10 cellular contexts compared by ENCODE assay signal in genomic region chr3:53846851-53847155, GRCh38. TPM values are rescaled to one million over a fixed set of nuclear protein-coding genes. Genes with fewer than 3 reads are reported as not detected.
DNase-seq lines count a peak whose midpoint lies in the region; ATAC-seq, FAIRE-seq and TF ChIP-seq lines count a peak whose summit lies in the region.
"Had no signal": no experiment of that assay in that cellular context is flagged by ENCODE, and none has a peak within 500 bp of the region (broad histone marks: within the 10 kb centered on the region; RNA-seq: fewer than 3 reads in every experiment).

No MANE protein-coding gene starts in this region.

- ATAC-seq in GM12878 (no peak), GM21526 (IDR thresholded peaks at IDR 0.05; ENCODE audit: low FRiP score, unreplicated experiment) (no peak)

- H3K9me3 ChIP-seq in GM12878 (replicated peaks; ENCODE audit: control insufficient read depth, insufficient read depth, low read length), result no peaks in the 10 kb centered on the region
- no peaks in the 10 kb centered on the region for H3K9me3 ChIP-seq in mesodermal cell (ENCODE audit: control insufficient read depth, low read length)
- no peaks in the 10 kb centered on the region for H3K9me3 ChIP-seq in tibial nerve
- H3K9me3 ChIP-seq: SJSA1 had no signal

- H3K27me3 Mint-ChIP-seq in activated naive CD4-positive, alpha-beta T cell treated with anti-CD3 and anti-CD28 coated beads for 36 hours (ENCODE audit: low read depth), result peaks cover 41% of the 10 kb centered on the region

- peaks cover 18% of the 10 kb centered on the region for H3K79me2 ChIP-seq in GM12878 (ENCODE audit: control insufficient read depth, insufficient read depth, low read length)

- H3K36me3 Mint-ChIP-seq in activated naive CD4-positive, alpha-beta T cell treated with anti-CD3 and anti-CD28 coated beads for 36 hours (ENCODE audit: low read depth), result no peaks in the 10 kb centered on the region

- no peak for FAIRE-seq in GM12878 (lab: Jason Lieb, UNC)

- H3K36me3 ChIP-seq in GM12878 (ENCODE audit: control insufficient read depth in 2 of 2, insufficient read depth in 2 of 2, low read length in 1 of 2) (no peaks in the 10 kb centered on the region), mesodermal cell (ENCODE audit: control insufficient read depth, insufficient read depth, low read length) (no peaks in the 10 kb centered on the region), tibial nerve (no peaks in the 10 kb centered on the region)
- H3K36me3 ChIP-seq: brain microvascular endothelial cell, SJSA1 had no signal

- H4K20me1 ChIP-seq in GM12878 (ENCODE audit: control insufficient read depth, insufficient read depth), result no peaks in the 10 kb centered on the region

- peaks cover 2% of the 10 kb centered on the region for H3K4me1 Mint-ChIP-seq in activated naive CD4-positive, alpha-beta T cell treated with anti-CD3 and anti-CD28 coated beads for 36 hours (ENCODE audit: low read depth)

- POLR2A ChIA-PET in GM12878 (lab: Charles Lee), result interaction anchor here (0.7 to 4.1 kb wide), 8 partner anchors 9 to 117 kb away, joined by 4 to 30 read pairs (median 4); partner anchors contain the start of gene SELENOK

- H3K27ac ChIP-seq in GM12878 (ENCODE audit: control insufficient read depth, insufficient read depth) (no peak overlapping the region), mesodermal cell (ENCODE audit: low read depth, low read length, severe bottlenecking) (no peak overlapping the region), tibial nerve (peak overlapping the region in 2 of 4 donors; percentile 72 to 92)
- H3K27ac ChIP-seq: brain microvascular endothelial cell, SJSA1 had no signal

- H3K4me3 ChIP-seq in GM12878 (peak overlapping the region; percentile 73; the same call in 1 of the 2 replicates), mesodermal cell (ENCODE audit: extremely low read depth, insufficient read depth, low read length, poor library complexity, severe bottlenecking) (peak overlapping the region; percentile 50), tibial nerve (peak overlapping the region; percentile 61 to 66 (median 63))

- SMC1A ChIA-PET in GM12878 (lab: Charles Lee; ENCODE audit: uncharacterized antibody, unreplicated experiment), result interaction anchor here (1.1 to 2.1 kb wide), 7 partner anchors 15 to 117 kb away, joined by 3 to 8 read pairs (median 4); no protein-coding TSS in a partner anchor

- BruUV-seq in GM12878 (replicated peaks; lab: Mats Ljungman, UMichigan), result TSS peak; percentile 70

- H3K4me1 ChIP-seq in GM12878 (ENCODE audit: control insufficient read depth, insufficient read depth, low read length) (peaks cover 39% of the 10 kb centered on the region), mesodermal cell (ENCODE audit: control insufficient read depth, insufficient read depth, low read length, poor library complexity, severe bottlenecking) (no peaks in the 10 kb centered on the region), tibial nerve (peaks cover 0 to 36% (median 15%) of the 10 kb centered on the region in 4 donors)

- H3K9me3 Mint-ChIP-seq in activated naive CD4-positive, alpha-beta T cell treated with anti-CD3 and anti-CD28 coated beads for 36 hours, result no peaks in the 10 kb centered on the region

- intact Hi-C loops in activated naive CD4-positive, alpha-beta T cell treated with anti-CD3 and anti-CD28 coated beads for 36 hours (cut with micrococcal nuclease), result loop anchor here (5.0 kb wide), 1 partner anchor 95 kb away; no protein-coding TSS in a partner anchor
- intact Hi-C loops in GM12878 (cut with micrococcal nuclease; ENCODE audit: unreplicated experiment), result loop anchor here (10.0 kb wide), 1 partner anchor 102 kb away; no protein-coding TSS in a partner anchor
- intact Hi-C loops in posterior vena cava (cut with DNase I), result no loop called here

- H3K9ac ChIP-seq in GM12878 (ENCODE audit: control insufficient read depth, insufficient read depth, low read length), result peak overlapping the region; percentile 73; the same call in 1 of the 2 replicates

- CTCF ChIA-PET in activated naive CD4-positive, alpha-beta T cell treated with anti-CD3 and anti-CD28 coated beads for 36 hours (lab: Charles Lee), result interaction anchor here (0.8 kb wide), 1 partner anchor 92 kb away, joined by 3 read pairs; no protein-coding TSS in a partner anchor
- CTCF ChIA-PET in GM12878 (lab: Yijun Ruan, JAX), result interaction anchor here (0.7 to 1.6 kb wide), 5 partner anchors 9 to 178 kb away, joined by 3 to 6 read pairs (median 3); no protein-coding TSS in a partner anchor

- H3K27ac Mint-ChIP-seq in activated naive CD4-positive, alpha-beta T cell treated with anti-CD3 and anti-CD28 coated beads for 36 hours, result no peak overlapping the region

- peak overlapping the region; percentile 65 for H3K4me3 Mint-ChIP-seq in activated naive CD4-positive, alpha-beta T cell treated with anti-CD3 and anti-CD28 coated beads for 36 hours

- TF ChIP-seq RAD21 in GM12878 (IDR thresholded peaks at IDR 0.05; ENCODE audit: insufficient read depth, low read depth, low read length), result no peak

- DNase-seq in activated naive CD4-positive, alpha-beta T cell treated with anti-CD3 and anti-CD28 coated beads for 36 hours, result no peak
- no peak for DNase-seq in activated naive CD4-positive, alpha-beta T cell treated with Interleukin-2 at 50 U/mL for 16 hours
- no peak for DNase-seq in GM12878 (ENCODE audit: low read depth, low spot score)
- no peak for DNase-seq in tibial nerve (ENCODE audit: low spot score in 2 of 2)
- no peak for DNase-seq in posterior vena cava (ENCODE audit: low spot score)
- DNase-seq in SKM-1 treated with dmso at 0.1 percent for 144 hours (lab: John Stamatoyannopoulos, UW; ENCODE audit: unreplicated experiment), result no peak
- DNase-seq: brain microvascular endothelial cell had no signal

- 73% methylated on average over 10 of the region's 10 CpGs for WGBS in GM12878 (ENCODE audit: insufficient coverage, insufficient replicate concordance, low lambda C conversion rate, missing lambda C conversion rate)
- 76 to 78% methylated on average over 9 to 10 of the region's 10 CpGs for WGBS in mesodermal cell (ENCODE audit: insufficient coverage in 2 of 2), 2 experiments
- WGBS in tibial nerve, 2 donors, result 59 to 60% methylated on average over 10 of the region's 10 CpGs

- TF ChIP-seq POLR2A in GM12878 (IDR thresholded peaks at IDR 0.05; ENCODE audit: low read depth, low read length) (no peak), tibial nerve (IDR thresholded peaks at IDR 0.05) (no peak)

- in situ Hi-C loops in GM12878 (cut with MboI), result no loop called here

- peak overlapping the region; percentile 82 for H3K4me2 ChIP-seq in GM12878 (ENCODE audit: control insufficient read depth, insufficient read depth)

- TF ChIP-seq CTCF in GM12878 (IDR thresholded peaks at IDR 0.05 in 2 of 3, conservative IDR thresholded peaks at IDR 0.05 in 1 of 3; ENCODE audit: control insufficient read depth in 2 of 3, extremely low read depth in 1 of 3, insufficient read depth in 1 of 3, low read depth in 3 of 3, low read length in 3 of 3) (no peak), tibial nerve (IDR thresholded peaks at IDR 0.05) (no peak)

- H2AFZ ChIP-seq in GM12878 (ENCODE audit: control insufficient read depth, low read depth, low read length), result peak overlapping the region; percentile 81; the same call in 1 of the 2 replicates

- H3K27me3 ChIP-seq in GM12878 (replicated peaks in 1 of 2; ENCODE audit: control insufficient read depth in 2 of 2, insufficient read depth in 2 of 2, low read length in 1 of 2) (no peaks in the 10 kb centered on the region), tibial nerve (peaks cover 0 to 32% of the 10 kb centered on the region in 2 donors)

- RAD21 ChIA-PET in GM12878 (lab: Charles Lee; ENCODE audit: unreplicated experiment), result interaction anchor here (1.6 to 2.1 kb wide), 3 partner anchors 17 to 43 kb away, joined by 3 to 8 read pairs (median 6); no protein-coding TSS in a partner anchor

- TF ChIP-seq EP300 in GM12878 (IDR thresholded peaks at IDR 0.05; ENCODE audit: borderline replicate concordance in 1 of 2, control insufficient read depth in 1 of 2, low read depth in 2 of 2, low read length in 2 of 2), result no peak
- no peak for TF ChIP-seq EP300 in tibial nerve (IDR thresholded peaks at IDR 0.05)

RNA-seq across cellular contexts. Expression of gene IL17RB, which starts 0.4 kb away (rescaled TPM):
- under 1 TPM; 0.14 to 0.15 TPM for total RNA-seq in activated naive CD4-positive, alpha-beta T cell treated with anti-CD3 and anti-CD28 coated beads for 36 hours
- total RNA-seq in GM12878 (2013; cell fraction: nucleolus; rRNA removed), result 39.4 and 40.0 TPM in 2 replicates
- 2.9 and 3.4 TPM in 2 replicates for total RNA-seq in GM12878 (2014; rRNA removed)
- 2.3 and 2.7 TPM in 2 replicates for total RNA-seq in GM12878 (2014; rRNA removed; fragmentation: Illumina TruSeq; extraction: Trizol)
- total RNA-seq in GM12878 (2021), result 2.2 and 3.0 TPM in 2 replicates
- 1.8 TPM for polyA plus RNA-seq in GM12878 (2011; ENCODE audit: low read depth)
- polyA plus RNA-seq in GM12878 (2011; rRNA removed), result 17.0 and 17.2 TPM in 2 replicates
- 12.4 and 12.5 TPM in 2 replicates for polyA plus RNA-seq in GM12878 (2011; cell fraction: cytosol; rRNA removed)
- polyA plus RNA-seq in GM12878 (2011; cell fraction: nucleus; rRNA removed), result 55.2 and 92.3 TPM in 2 replicates
- polyA plus RNA-seq in GM12878 (2012), result 1.7 and 7.2 TPM in 2 replicates
- polyA plus RNA-seq in GM12878 (2014; fragmentation: Illumina TruSeq; extraction: Trizol), result 2.9 and 4.3 TPM in 2 replicates
- 1 to 10 TPM; 1.9 TPM for polyA plus RNA-seq in GM12878 (2014; fragmentation: Nextera tagmentation; extraction: Ambion mirVana)
- 3.5 and 4.3 TPM in 2 replicates for polyA plus RNA-seq in GM12878 (2014; rRNA removed)
- 1 to 10 TPM; 2.9 to 3.5 TPM for polyA plus RNA-seq in GM12878 (2016; fragmentation: Nextera tagmentation; extraction: Ambion mirVana)
- 3.9 and 4.6 TPM in 2 replicates for polyA minus RNA-seq in GM12878 (2011; rRNA and poly(A)+ RNA removed)
- polyA minus RNA-seq in GM12878 (2011; cell fraction: cytosol; rRNA and poly(A)+ RNA removed), result 1.3 and 2.1 TPM in 2 replicates
- polyA minus RNA-seq in GM12878 (2011; cell fraction: nucleus; rRNA and poly(A)+ RNA removed), result 5.2 and 6.9 TPM in 2 replicates
- 1.2 TPM for polyA plus RNA-seq in mesodermal cell (2013, experiment 1 of 2)
- polyA plus RNA-seq in mesodermal cell (2013, experiment 2 of 2), result 0.71 TPM
- total RNA-seq in tibial nerve, result 1 to 10 TPM; 3.3 to 7.1 (median 5.0) TPM
- total RNA-seq in posterior vena cava, result under 1 TPM; 0.33 to 0.46 TPM
- total RNA-seq: SJSA1 had no signal

RNA-seq across cellular contexts. Expression of gene CHDH, which starts 0.6 kb away (rescaled TPM):
- under 1 TPM; 0.12 to 0.35 TPM for total RNA-seq in activated naive CD4-positive, alpha-beta T cell treated with anti-CD3 and anti-CD28 coated beads for 36 hours
- total RNA-seq in GM12878 (2013; cell fraction: nucleolus; rRNA removed), result 8.6 and 13.7 TPM in 2 replicates
- 3.8 and 4.1 TPM in 2 replicates for total RNA-seq in GM12878 (2014; rRNA removed)
- total RNA-seq in GM12878 (2014; rRNA removed; fragmentation: Illumina TruSeq; extraction: Trizol), result 2.0 and 2.1 TPM in 2 replicates
- total RNA-seq in GM12878 (2021), result 8.3 and 9.3 TPM in 2 replicates
- 1.0 TPM for polyA plus RNA-seq in GM12878 (2011; ENCODE audit: low read depth)
- polyA plus RNA-seq in GM12878 (2011; rRNA removed), result 3.5 and 5.1 TPM in 2 replicates
- polyA plus RNA-seq in GM12878 (2011; cell fraction: cytosol; rRNA removed), result 6.7 and 7.0 TPM in 2 replicates
- polyA plus RNA-seq in GM12878 (2011; cell fraction: nucleus; rRNA removed), result 8.1 and 13.8 TPM in 2 replicates
- 1.8 and 3.4 TPM in 2 replicates for polyA plus RNA-seq in GM12878 (2012)
- 1.7 and 2.5 TPM in 2 replicates for polyA plus RNA-seq in GM12878 (2014; fragmentation: Illumina TruSeq; extraction: Trizol)
- polyA plus RNA-seq in GM12878 (2014; fragmentation: Nextera tagmentation; extraction: Ambion mirVana), result 1 to 10 TPM in 1 of 2 experiments, under 1 TPM in 1; 0.95 to 1.5 TPM
- 3.6 and 5.0 TPM in 2 replicates for polyA plus RNA-seq in GM12878 (2014; rRNA removed)
- polyA plus RNA-seq in GM12878 (2016; fragmentation: Nextera tagmentation; extraction: Ambion mirVana), result 1 to 10 TPM; 2.3 to 3.4 TPM
- 2.9 and 4.0 TPM in 2 replicates for polyA minus RNA-seq in GM12878 (2011; rRNA and poly(A)+ RNA removed)
- polyA minus RNA-seq in GM12878 (2011; cell fraction: cytosol; rRNA and poly(A)+ RNA removed), result 1.0 and 1.6 TPM in 2 replicates
- polyA minus RNA-seq in GM12878 (2011; cell fraction: nucleus; rRNA and poly(A)+ RNA removed), result 2.1 and 2.9 TPM in 2 replicates
- 1.1 TPM for polyA plus RNA-seq in mesodermal cell (2013, experiment 1 of 2)
- polyA plus RNA-seq in mesodermal cell (2013, experiment 2 of 2), result 0.81 TPM
- 10 to 100 TPM in 2 of 4 donors, 1 to 10 TPM in 2; 2.8 to 15.9 (median 9.7) TPM for total RNA-seq in tibial nerve
- 1 to 10 TPM; 2.0 to 3.7 TPM for total RNA-seq in posterior vena cava
- total RNA-seq: SJSA1 had no signal

RNA-seq across cellular contexts. Expression of gene ACTR8, which starts 35.1 kb away (rescaled TPM):
- 10 to 100 TPM; 29.8 to 30.3 TPM for total RNA-seq in activated naive CD4-positive, alpha-beta T cell treated with anti-CD3 and anti-CD28 coated beads for 36 hours
- total RNA-seq in GM12878 (2013; cell fraction: nucleolus; rRNA removed), result 33.3 and 36.0 TPM in 2 replicates
- total RNA-seq in GM12878 (2014; rRNA removed), result 27.5 and 36.5 TPM in 2 replicates
- 28.1 and 29.5 TPM in 2 replicates for total RNA-seq in GM12878 (2014; rRNA removed; fragmentation: Illumina TruSeq; extraction: Trizol)
- 32.8 and 35.7 TPM in 2 replicates for total RNA-seq in GM12878 (2021)
- polyA plus RNA-seq in GM12878 (2011; ENCODE audit: low read depth), result 16.2 TPM
- polyA plus RNA-seq in GM12878 (2011; rRNA removed), result 32.9 and 40.9 TPM in 2 replicates
- 17.9 and 19.9 TPM in 2 replicates for polyA plus RNA-seq in GM12878 (2011; cell fraction: cytosol; rRNA removed)
- 26.7 and 30.3 TPM in 2 replicates for polyA plus RNA-seq in GM12878 (2011; cell fraction: nucleus; rRNA removed)
- polyA plus RNA-seq in GM12878 (2012), result 20.7 and 21.9 TPM in 2 replicates
- polyA plus RNA-seq in GM12878 (2014; fragmentation: Illumina TruSeq; extraction: Trizol), result 24.9 and 29.5 TPM in 2 replicates
- polyA plus RNA-seq in GM12878 (2014; fragmentation: Nextera tagmentation; extraction: Ambion mirVana), result 10 to 100 TPM in 1 of 2 experiments, 1 to 10 TPM in 1; 5.3 to 15.5 TPM
- polyA plus RNA-seq in GM12878 (2014; rRNA removed), result 23.8 and 29.2 TPM in 2 replicates
- 10 to 100 TPM; 26.3 to 26.5 TPM for polyA plus RNA-seq in GM12878 (2016; fragmentation: Nextera tagmentation; extraction: Ambion mirVana)
- 38.0 and 45.6 TPM in 2 replicates for polyA minus RNA-seq in GM12878 (2011; rRNA and poly(A)+ RNA removed)
- 9.5 and 20.4 TPM in 2 replicates for polyA minus RNA-seq in GM12878 (2011; cell fraction: cytosol; rRNA and poly(A)+ RNA removed)
- polyA minus RNA-seq in GM12878 (2011; cell fraction: nucleus; rRNA and poly(A)+ RNA removed), result 18.4 and 24.1 TPM in 2 replicates
- polyA plus RNA-seq in mesodermal cell (2013, experiment 1 of 2), result 40.4 TPM
- polyA plus RNA-seq in mesodermal cell (2013, experiment 2 of 2), result 34.1 TPM
- total RNA-seq in tibial nerve, result 10 to 100 TPM; 14.0 to 40.0 (median 27.2) TPM
- 10 to 100 TPM; 20.9 to 22.0 TPM for total RNA-seq in posterior vena cava

RNA-seq across cellular contexts. Expression of gene SELENOK, which starts 44.9 kb away (rescaled TPM):
- total RNA-seq in activated naive CD4-positive, alpha-beta T cell treated with anti-CD3 and anti-CD28 coated beads for 36 hours, result 10 to 100 TPM; 29.6 to 36.1 TPM
- total RNA-seq in GM12878 (2013; cell fraction: nucleolus; rRNA removed), result 16.6 and 20.9 TPM in 2 replicates
- 35.4 and 41.5 TPM in 2 replicates for total RNA-seq in GM12878 (2014; rRNA removed)
- 41.1 and 42.2 TPM in 2 replicates for total RNA-seq in GM12878 (2014; rRNA removed; fragmentation: Illumina TruSeq; extraction: Trizol)
- total RNA-seq in GM12878 (2021), result 36.9 and 42.6 TPM in 2 replicates
- polyA plus RNA-seq in GM12878 (2011; ENCODE audit: low read depth), result 76.4 TPM
- 139 and 148 TPM in 2 replicates for polyA plus RNA-seq in GM12878 (2011; rRNA removed)
- polyA plus RNA-seq in GM12878 (2011; cell fraction: cytosol; rRNA removed), result 54.1 and 55.7 TPM in 2 replicates
- polyA plus RNA-seq in GM12878 (2011; cell fraction: nucleus; rRNA removed), result 19.0 and 29.0 TPM in 2 replicates
- polyA plus RNA-seq in GM12878 (2012), result 49.7 and 61.1 TPM in 2 replicates
- polyA plus RNA-seq in GM12878 (2014; fragmentation: Illumina TruSeq; extraction: Trizol), result 53.9 and 70.1 TPM in 2 replicates
- 100 to 1,000 TPM; 245 to 322 TPM for polyA plus RNA-seq in GM12878 (2014; fragmentation: Nextera tagmentation; extraction: Ambion mirVana)
- 55.2 and 62.6 TPM in 2 replicates for polyA plus RNA-seq in GM12878 (2014; rRNA removed)
- 100 to 1,000 TPM; 171 to 174 TPM for polyA plus RNA-seq in GM12878 (2016; fragmentation: Nextera tagmentation; extraction: Ambion mirVana)
- polyA minus RNA-seq in GM12878 (2011; rRNA and poly(A)+ RNA removed), result 17.6 and 32.8 TPM in 2 replicates
- polyA minus RNA-seq in GM12878 (2011; cell fraction: cytosol; rRNA and poly(A)+ RNA removed), result 6.7 and 7.6 TPM in 2 replicates
- polyA minus RNA-seq in GM12878 (2011; cell fraction: nucleus; rRNA and poly(A)+ RNA removed), result 13.2 and 25.4 TPM in 2 replicates
- polyA plus RNA-seq in mesodermal cell (2013, experiment 1 of 2), result 90.8 TPM
- polyA plus RNA-seq in mesodermal cell (2013, experiment 2 of 2), result 83.7 TPM
- total RNA-seq in tibial nerve, result 10 to 100 TPM; 39.8 to 54.3 (median 49.2) TPM
- 10 to 100 TPM; 45.0 to 46.8 TPM for total RNA-seq in posterior vena cava

Comparison
In these comparisons a context has a peak if more than half of its experiments do, and no peak if none do; other contexts are left out.
1. intact Hi-C loops: an anchor here in activated naive CD4-positive, alpha-beta T cell treated with anti-CD3 and anti-CD28 coated beads for 36 hours (5.0 kb wide) and GM12878 (10.0 kb wide); none called in posterior vena cava.